9 cellular contexts compared by ENCODE assay signal in genomic region chrX:119826399-119826959, GRCh38. TPM values are rescaled to one million over a fixed set of nuclear protein-coding genes. Genes with fewer than 3 reads are reported as not detected.
A peak's percentile ranks its signal among the peaks of the same experiment; 100 is the strongest.
DNase-seq lines count a peak whose midpoint lies in the region; ATAC-seq and TF ChIP-seq lines count a peak whose summit lies in the region.
"Had no signal": no experiment of that assay in that cellular context is flagged by ENCODE, and none has a peak within 500 bp of the region (broad histone marks: within the 10 kb centered on the region; RNA-seq: fewer than 3 reads in every experiment).

No MANE protein-coding gene starts in this region.

- no peak for TF ChIP-seq CTCF in fibroblast of pulmonary artery (IDR thresholded peaks at IDR 0.05; ENCODE audit: low read length, missing control alignments)
- TF ChIP-seq CTCF in mesothelial cell of epicardium (IDR thresholded peaks at IDR 0.05; ENCODE audit: unreplicated experiment), result no peak

- H3K27ac ChIP-seq in ACC112 (ENCODE audit: low read depth, low read length), result peak overlapping the region; percentile 67

- H3K9me3 Mint-ChIP-seq in mesothelial cell of epicardium, result peaks cover 14% of the 10 kb centered on the region
- H3K9me3 Mint-ChIP-seq: CD14-positive monocyte had no signal

- peaks cover 15% of the 10 kb centered on the region for H3K36me3 Mint-ChIP-seq in mesothelial cell of epicardium

- H2AFZ ChIP-seq in ACC112 (ENCODE audit: low read length, unreplicated experiment), result no peak overlapping the region

- no peaks in the 10 kb centered on the region for H3K79me2 ChIP-seq in ACC112 (ENCODE audit: control insufficient read depth, insufficient read depth, low read length, unreplicated experiment)

- H3K4me1 ChIP-seq in ACC112 (ENCODE audit: control insufficient read depth, insufficient read depth, low read length, unreplicated experiment), result peaks cover 11% of the 10 kb centered on the region

- H3K4me3 Mint-ChIP-seq in mesothelial cell of epicardium, result no peak overlapping the region
- H3K4me3 Mint-ChIP-seq: CD14-positive monocyte had no signal

- H3K27me3 ChIP-seq in ACC112 (ENCODE audit: insufficient read depth, low read length), result no peaks in the 10 kb centered on the region

- no peak overlapping the region for H3K4me3 ChIP-seq in ACC112 (ENCODE audit: low read depth, low read length)
- H3K4me3 ChIP-seq in fibroblast of pulmonary artery (replicated peaks; ENCODE audit: low read depth, low read length), result no peak overlapping the region

- H3K27me3 Mint-ChIP-seq in mesothelial cell of epicardium (ENCODE audit: low read depth), result no peaks in the 10 kb centered on the region

- DNase-seq in fibroblast of pulmonary artery (ENCODE audit: low read depth), result peak; percentile 40
- no peak for DNase-seq in NK-92 (lab: John Stamatoyannopoulos, UW; ENCODE audit: unreplicated experiment)
- no peak for DNase-seq in mesothelial cell of epicardium (ENCODE audit: low spot score in 2 of 2, unreplicated experiment in 2 of 2)
- DNase-seq: cortex of kidney, Right ventricle myocardium superior had no signal

- H3K4me1 Mint-ChIP-seq in mesothelial cell of epicardium, result no peaks in the 10 kb centered on the region

- H3K36me3 ChIP-seq in ACC112 (ENCODE audit: insufficient read depth, low read length), result no peaks in the 10 kb centered on the region

- H3K27ac Mint-ChIP-seq in mesothelial cell of epicardium, result no peak overlapping the region

- ATAC-seq in HG02885 (IDR thresholded peaks at IDR 0.05; ENCODE audit: poor library complexity, unreplicated experiment) (peak; percentile 39), GM21576 (IDR thresholded peaks at IDR 0.05; ENCODE audit: unreplicated experiment) (no peak)

RNA-seq across cellular contexts. Expression of gene UPF3B, which starts 26.3 kb away (rescaled TPM):
- total RNA-seq in mesothelial cell of epicardium, result 20.7 to 21.5 TPM (median 20.8 TPM) in 3 replicates

RNA-seq across cellular contexts. Expression of gene RPL39, which starts 35.0 kb away (rescaled TPM):
- total RNA-seq in mesothelial cell of epicardium, result 2,086 to 2,208 TPM (median 2,190 TPM) in 3 replicates

RNA-seq across cellular contexts. Expression of gene RNF113A, which starts 45.1 kb away (rescaled TPM):
- 9.1 to 11.7 TPM (median 9.7 TPM) in 3 replicates for total RNA-seq in mesothelial cell of epicardium

RNA-seq across cellular contexts. Expression of gene NDUFA1, which starts 45.2 kb away (rescaled TPM):
- total RNA-seq in mesothelial cell of epicardium, result 54.7 to 57.4 TPM (median 57.3 TPM) in 3 replicates
